Comparison of ENCODE assay signal across 1 cellular context in genomic region chr1:20194770-20195463, GRCh38.
TF ChIP-seq lines count a peak whose summit lies in the region.

No MANE protein-coding gene starts in this region.

TF ChIP-seq in HepG2, 621 proteins besides CTCF, POLR2A, EP300 and RAD21:
- TF ChIP-seq, protein P1, sequence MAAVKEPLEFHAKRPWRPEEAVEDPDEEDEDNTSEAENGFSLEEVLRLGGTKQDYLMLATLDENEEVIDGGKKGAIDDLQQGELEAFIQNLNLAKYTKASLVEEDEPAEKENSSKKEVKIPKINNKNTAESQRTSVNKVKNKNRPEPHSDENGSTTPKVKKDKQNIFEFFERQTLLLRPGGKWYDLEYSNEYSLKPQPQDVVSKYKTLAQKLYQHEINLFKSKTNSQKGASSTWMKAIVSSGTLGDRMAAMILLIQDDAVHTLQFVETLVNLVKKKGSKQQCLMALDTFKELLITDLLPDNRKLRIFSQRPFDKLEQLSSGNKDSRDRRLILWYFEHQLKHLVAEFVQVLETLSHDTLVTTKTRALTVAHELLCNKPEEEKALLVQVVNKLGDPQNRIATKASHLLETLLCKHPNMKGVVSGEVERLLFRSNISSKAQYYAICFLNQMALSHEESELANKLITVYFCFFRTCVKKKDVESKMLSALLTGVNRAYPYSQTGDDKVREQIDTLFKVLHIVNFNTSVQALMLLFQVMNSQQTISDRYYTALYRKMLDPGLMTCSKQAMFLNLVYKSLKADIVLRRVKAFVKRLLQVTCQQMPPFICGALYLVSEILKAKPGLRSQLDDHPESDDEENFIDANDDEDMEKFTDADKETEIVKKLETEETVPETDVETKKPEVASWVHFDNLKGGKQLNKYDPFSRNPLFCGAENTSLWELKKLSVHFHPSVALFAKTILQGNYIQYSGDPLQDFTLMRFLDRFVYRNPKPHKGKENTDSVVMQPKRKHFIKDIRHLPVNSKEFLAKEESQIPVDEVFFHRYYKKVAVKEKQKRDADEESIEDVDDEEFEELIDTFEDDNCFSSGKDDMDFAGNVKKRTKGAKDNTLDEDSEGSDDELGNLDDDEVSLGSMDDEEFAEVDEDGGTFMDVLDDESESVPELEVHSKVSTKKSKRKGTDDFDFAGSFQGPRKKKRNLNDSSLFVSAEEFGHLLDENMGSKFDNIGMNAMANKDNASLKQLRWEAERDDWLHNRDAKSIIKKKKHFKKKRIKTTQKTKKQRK (IDR thresholded peaks at IDR 0.05; ENCODE audit: low read length), result no peak
- TF ChIP-seq SMARCC2 (IDR thresholded peaks at IDR 0.05), result no peak
- no peak for TF ChIP-seq ZSCAN21 (CRISPR knock-in tag; IDR thresholded peaks at IDR 0.05; ENCODE audit: borderline replicate concordance)
- no peak for TF ChIP-seq PATZ1 (CRISPR knock-in tag; IDR thresholded peaks at IDR 0.05)
- 0 out of 2 replicates have a peak, but pooled peaks have one; percentile 28 for TF ChIP-seq KDM2A (CRISPR knock-in tag; IDR thresholded peaks at IDR 0.05; ENCODE audit: borderline replicate concordance, low read depth)
- no peak for TF ChIP-seq ZNF652 (CRISPR knock-in tag; IDR thresholded peaks at IDR 0.05; ENCODE audit: borderline replicate concordance, low read depth)
- TF ChIP-seq MAFK (conservative IDR thresholded peaks at IDR 0.05 in 1 of 2, IDR thresholded peaks at IDR 0.05 in 1 of 2; ENCODE audit: low read length in 2 of 2), result no peak
- no peak for TF ChIP-seq NR0B2 (CRISPR knock-in tag; IDR thresholded peaks at IDR 0.05)
- no peak for TF ChIP-seq ZBTB40 (IDR thresholded peaks at IDR 0.05)
- no peak for TF ChIP-seq ZBTB40 (CRISPR knock-in tag; IDR thresholded peaks at IDR 0.05)
- peak; percentile 35 for TF ChIP-seq XRCC5 (optimal IDR thresholded peaks at IDR 0.05; ENCODE audit: low read length)
- TF ChIP-seq STAG1 (CRISPR knock-in tag; IDR thresholded peaks at IDR 0.05), result peak; percentile 68
- TF ChIP-seq KAT8 (CRISPR knock-in tag; IDR thresholded peaks at IDR 0.05), result no peak
- TF ChIP-seq ZNF350 (CRISPR knock-in tag; IDR thresholded peaks at IDR 0.05; ENCODE audit: borderline replicate concordance, low read depth), result no peak
- peak; percentile 91 for TF ChIP-seq SMC3 (IDR thresholded peaks at IDR 0.05; ENCODE audit: low read length)
- TF ChIP-seq, protein P2, sequence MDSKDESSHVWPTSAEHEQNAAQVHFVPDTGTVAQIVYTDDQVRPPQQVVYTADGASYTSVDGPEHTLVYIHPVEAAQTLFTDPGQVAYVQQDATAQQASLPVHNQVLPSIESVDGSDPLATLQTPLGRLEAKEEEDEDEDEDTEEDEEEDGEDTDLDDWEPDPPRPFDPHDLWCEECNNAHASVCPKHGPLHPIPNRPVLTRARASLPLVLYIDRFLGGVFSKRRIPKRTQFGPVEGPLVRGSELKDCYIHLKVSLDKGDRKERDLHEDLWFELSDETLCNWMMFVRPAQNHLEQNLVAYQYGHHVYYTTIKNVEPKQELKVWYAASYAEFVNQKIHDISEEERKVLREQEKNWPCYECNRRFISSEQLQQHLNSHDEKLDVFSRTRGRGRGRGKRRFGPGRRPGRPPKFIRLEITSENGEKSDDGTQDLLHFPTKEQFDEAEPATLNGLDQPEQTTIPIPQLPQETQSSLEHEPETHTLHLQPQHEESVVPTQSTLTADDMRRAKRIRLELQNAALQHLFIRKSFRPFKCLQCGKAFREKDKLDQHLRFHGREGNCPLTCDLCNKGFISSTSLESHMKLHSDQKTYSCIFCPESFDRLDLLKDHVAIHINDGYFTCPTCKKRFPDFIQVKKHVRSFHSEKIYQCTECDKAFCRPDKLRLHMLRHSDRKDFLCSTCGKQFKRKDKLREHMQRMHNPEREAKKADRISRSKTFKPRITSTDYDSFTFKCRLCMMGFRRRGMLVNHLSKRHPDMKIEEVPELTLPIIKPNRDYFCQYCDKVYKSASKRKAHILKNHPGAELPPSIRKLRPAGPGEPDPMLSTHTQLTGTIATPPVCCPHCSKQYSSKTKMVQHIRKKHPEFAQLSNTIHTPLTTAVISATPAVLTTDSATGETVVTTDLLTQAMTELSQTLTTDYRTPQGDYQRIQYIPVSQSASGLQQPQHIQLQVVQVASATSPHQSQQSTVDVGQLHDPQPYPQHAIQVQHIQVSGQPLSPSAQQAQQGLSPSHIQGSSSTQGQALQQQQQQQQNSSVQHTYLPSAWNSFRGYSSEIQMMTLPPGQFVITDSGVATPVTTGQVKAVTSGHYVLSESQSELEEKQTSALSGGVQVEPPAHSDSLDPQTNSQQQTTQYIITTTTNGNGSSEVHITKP (CRISPR knock-in tag; IDR thresholded peaks at IDR 0.05; ENCODE audit: low read depth), result no peak
- TF ChIP-seq ZNF737 (CRISPR knock-in tag; IDR thresholded peaks at IDR 0.05; ENCODE audit: borderline replicate concordance), result no peak
- TF ChIP-seq KDM4B (CRISPR knock-in tag; IDR thresholded peaks at IDR 0.05), result no peak
- TF ChIP-seq MAF1 (CRISPR knock-in tag; IDR thresholded peaks at IDR 0.05; ENCODE audit: borderline replicate concordance), result no peak
